In genomic region chr6:148771896-148772554, GRCh38 we compare ENCODE assay signal across 22 cellular contexts. TPM values are rescaled to one million over a fixed set of nuclear protein-coding genes. Genes with fewer than 3 reads are reported as not detected.
DNase-seq lines count a peak whose midpoint lies in the region; ATAC-seq and TF ChIP-seq lines count a peak whose summit lies in the region.
"Had no signal": no experiment of that assay in that cellular context is flagged by ENCODE, and none has a peak within 500 bp of the region (broad histone marks: within the 10 kb centered on the region; RNA-seq: fewer than 3 reads in every experiment).

No MANE protein-coding gene starts in this region.

- 83 to 87% methylated on average over 6 of the region's 6 CpGs for WGBS in thyroid gland, 2 donors

- ATAC-seq in activated T-cell treated with anti-CD3 and anti-CD28 coated beads, Interleukin-2, amount 50 U/mL, for 4 hours = peak; percentile 40 to 48
- ATAC-seq in effector memory CD8-positive, alpha-beta T cell (replicated peaks) = peak; percentile 85

- no peaks in the 10 kb centered on the region for H3K9me3 Mint-ChIP-seq in activated T-cell treated with anti-CD3 and anti-CD28 coated beads, Interleukin-2, amount 50 U/mL, for 4 hours
- no peaks in the 10 kb centered on the region for H3K9me3 Mint-ChIP-seq in effector memory CD8-positive, alpha-beta T cell
- no peaks in the 10 kb centered on the region for H3K9me3 Mint-ChIP-seq in Calu3 (ENCODE audit: low read depth, unreplicated experiment)

- H3K4me1 ChIP-seq in thyroid gland = peaks cover 41 to 77% of the 10 kb centered on the region in 2 donors

- H3K36me3 Mint-ChIP-seq in activated T-cell treated with anti-CD3 and anti-CD28 coated beads, Interleukin-2, amount 50 U/mL, for 4 hours (ENCODE audit: insufficient read depth) = no peaks in the 10 kb centered on the region
- H3K36me3 Mint-ChIP-seq in effector memory CD8-positive, alpha-beta T cell (ENCODE audit: insufficient read depth) = no peaks in the 10 kb centered on the region
- H3K36me3 Mint-ChIP-seq in Calu3 (ENCODE audit: insufficient read depth, unreplicated experiment) = no peaks in the 10 kb centered on the region
- H3K36me3 Mint-ChIP-seq: CD4-positive, CD25-positive, alpha-beta regulatory T cell had no signal

- no peak for DNase-seq in activated T-cell treated with anti-CD3 and anti-CD28 coated beads, Interleukin-2, amount 50 U/mL, for 4 hours
- DNase-seq in activated T-cell treated with anti-CD3 and anti-CD28 coated beads for 4 hours (no peak), thyroid gland (no peak), ureter (ENCODE audit: low spot score) (no peak), Calu3 (no peak), SKM-1 treated with dmso at 0.1 percent for 144 hours (lab: John Stamatoyannopoulos, UW; ENCODE audit: unreplicated experiment) (no peak)
- peak; percentile 78 for DNase-seq in Jurkat, Clone E6-1 (ENCODE audit: low read depth, low spot score)
- no peak for DNase-seq in effector memory CD8-positive, alpha-beta T cell
- DNase-seq: activated gamma-delta T cell treated with Interleukin-2 at 50 U/mL for 16 hours; amygdala; CD4-positive, CD25-positive, alpha-beta regulatory T cell; GM23248; NCI-H1436; NCI-H69; OCI-M1; stimulated activated CD4-positive, alpha-beta T cell treated with anti-CD3 and anti-CD28 coated beads, Interleukin-12 subunit alpha, Interleukin-12 subunit beta, amount 100 ng/mL, for 4 hours; SW 1271 had no signal

- no peaks in the 10 kb centered on the region for H3K9me3 ChIP-seq in thyroid gland
- H3K9me3 ChIP-seq: heart right ventricle, lower lobe of right lung, right atrium auricular region had no signal

- peak overlapping the region; percentile 55 to 71 (median 62) for H3K27ac ChIP-seq in thyroid gland
- H3K27ac ChIP-seq: cardiac muscle cell, GM23248, heart right ventricle, HL-60, lower lobe of right lung, right atrium auricular region had no signal

- peak overlapping the region; percentile 38 for H3K4me3 Mint-ChIP-seq in activated T-cell treated with anti-CD3 and anti-CD28 coated beads, Interleukin-2, amount 50 U/mL, for 4 hours
- H3K4me3 Mint-ChIP-seq in effector memory CD8-positive, alpha-beta T cell = peak overlapping the region; percentile 46 to 61
- H3K4me3 Mint-ChIP-seq in Calu3 (ENCODE audit: low read depth, unreplicated experiment) = no peak overlapping the region

- peak overlapping the region; percentile 49 to 70 for H3K27ac Mint-ChIP-seq in effector memory CD8-positive, alpha-beta T cell
- no peak overlapping the region for H3K27ac Mint-ChIP-seq in Calu3 (ENCODE audit: unreplicated experiment)

- no peaks in the 10 kb centered on the region for H3K36me3 ChIP-seq in thyroid gland
- H3K36me3 ChIP-seq: cardiac muscle cell, heart right ventricle, lower lobe of right lung, right atrium auricular region had no signal

- TF ChIP-seq CTCF in thyroid gland (IDR thresholded peaks at IDR 0.05) (no peak), Calu3 (IDR thresholded peaks at IDR 0.05; ENCODE audit: unreplicated experiment) (no peak)

- no TSS peak for BruUV-seq in Calu3 (replicated peaks; lab: Mats Ljungman, UMichigan)

- H3K27me3 Mint-ChIP-seq in activated T-cell treated with anti-CD3 and anti-CD28 coated beads, Interleukin-2, amount 50 U/mL, for 4 hours (ENCODE audit: low read depth) = peaks cover 10% of the 10 kb centered on the region
- no peaks in the 10 kb centered on the region for H3K27me3 Mint-ChIP-seq in effector memory CD8-positive, alpha-beta T cell
- no peaks in the 10 kb centered on the region for H3K27me3 Mint-ChIP-seq in Calu3 (ENCODE audit: unreplicated experiment)

- TF ChIP-seq POLR2A in thyroid gland (IDR thresholded peaks at IDR 0.05) = no peak

- intact Hi-C loops in thyroid gland (cut with DNase I) (no loop called here), Calu3 (cut with micrococcal nuclease; ENCODE audit: unreplicated experiment) (no loop called here)

- CTCF ChIA-PET in Calu3 (lab: Charles Lee) = no interaction called here

- no peaks in the 10 kb centered on the region for H3K27me3 ChIP-seq in thyroid gland
- H3K27me3 ChIP-seq: cardiac muscle cell, heart right ventricle, right atrium auricular region had no signal

- 0 out of 2 replicates have a peak overlapping the region, but pooled peaks have one; percentile 15 for H3K4me3 ChIP-seq in Jurkat, Clone E6-1 (ENCODE audit: low read length)
- no peak overlapping the region for H3K4me3 ChIP-seq in thyroid gland (replicated peaks in 1 of 3)
- H3K4me3 ChIP-seq: cardiac muscle cell, GM23248, heart right ventricle, lower lobe of right lung, right atrium auricular region had no signal

- peaks cover 30% of the 10 kb centered on the region for H3K4me1 Mint-ChIP-seq in activated T-cell treated with anti-CD3 and anti-CD28 coated beads, Interleukin-2, amount 50 U/mL, for 4 hours (ENCODE audit: low read depth)
- H3K4me1 Mint-ChIP-seq in effector memory CD8-positive, alpha-beta T cell (ENCODE audit: low read depth in 2 of 2) = peaks cover 35% of the 10 kb centered on the region in 2 donors
- H3K4me1 Mint-ChIP-seq in Calu3 (ENCODE audit: low read depth, unreplicated experiment) = no peaks in the 10 kb centered on the region

RNA-seq across cellular contexts. Expression of gene UST, which starts 25.2 kb away (rescaled TPM):
- 1 to 10 TPM; 1.3 to 2.2 (median 1.6) TPM for total RNA-seq in activated T-cell treated with anti-CD3 and anti-CD28 coated beads, Interleukin-2, amount 50 U/mL, for 4 hours
- polyA plus RNA-seq in Jurkat, Clone E6-1 (2012; ENCODE audit: insufficient read depth, insufficient read length) = 7.2 TPM
- total RNA-seq in thyroid gland (10 to 100 TPM; 73.4 to 91.2 (median 81.4) TPM), ureter (30.9 TPM), Calu3 (2022) (2.4 TPM in 2 replicates)
